In the genomic region with DNA sequence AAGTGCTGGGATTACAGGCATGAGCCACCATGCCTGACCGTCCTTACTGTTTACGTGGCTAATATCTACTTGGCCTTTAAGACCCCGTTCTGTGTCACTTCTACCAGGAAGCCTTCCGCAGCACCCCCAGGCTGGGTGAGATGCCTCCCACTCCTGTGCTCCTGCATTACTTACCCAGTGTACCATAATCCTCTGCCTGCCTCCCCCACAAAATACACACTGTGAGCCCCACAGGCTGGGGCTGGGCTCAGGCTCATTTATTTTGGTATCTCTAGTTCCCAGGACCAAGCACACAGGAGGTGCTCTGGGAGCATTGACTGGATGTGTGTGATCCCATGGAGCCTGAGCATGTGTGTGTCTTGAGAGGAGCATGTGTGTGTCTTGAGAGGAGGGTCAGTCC, we compare ENCODE assay signal across 26 cellular contexts. TPM values are rescaled to one million over a fixed set of nuclear protein-coding genes. Genes with fewer than 3 reads are reported as not detected.
"Had no signal": no experiment of that assay in that cellular context is flagged by ENCODE, and none has a peak within 500 bp of the region (broad histone marks: within the 10 kb centered on the region; RNA-seq: fewer than 3 reads in every experiment).

No MANE protein-coding gene starts in this region.

- H3K4me3 ChIP-seq: colonic mucosa, SJSA1, spleen, thoracic aorta had no signal

- H3K4me1 ChIP-seq: colonic mucosa had no signal

- ATAC-seq: activated CD4-positive, alpha-beta T cell treated with anti-CD3 and anti-CD28 coated beads for 36 hours; activated T-cell treated with anti-CD3 and anti-CD28 coated beads, Interleukin-2, amount 50 U/mL, for 4 hours; naive thymus-derived CD4-positive, alpha-beta T cell; WTC11 had no signal

- H3K9me3 ChIP-seq: colonic mucosa, SJSA1, spleen, thoracic aorta had no signal

- H3K9me3 Mint-ChIP-seq: activated naive CD4-positive, alpha-beta T cell treated with anti-CD3 and anti-CD28 coated beads, Interleukin-2, amount 10 ng/mL, durations not matched to agents 7 days and 5 days; activated T-cell treated with anti-CD3 and anti-CD28 coated beads, Interleukin-2, amount 50 U/mL, for 4 hours; central memory CD8-positive, alpha-beta T cell; endodermal cell; immature natural killer cell; naive thymus-derived CD4-positive, alpha-beta T cell; type B pancreatic cell; WTC11 had no signal

- H3K27me3 ChIP-seq: colonic mucosa, SJSA1 had no signal

- H3K36me3 Mint-ChIP-seq: activated naive CD4-positive, alpha-beta T cell treated with anti-CD3 and anti-CD28 coated beads, Interleukin-2, amount 10 ng/mL, durations not matched to agents 7 days and 5 days; immature natural killer cell; naive thymus-derived CD4-positive, alpha-beta T cell; type B pancreatic cell; WTC11 had no signal

- H3K36me3 ChIP-seq: colonic mucosa, spleen, thoracic aorta had no signal

- H3K27ac Mint-ChIP-seq: activated CD4-positive, alpha-beta T cell treated with anti-CD3 and anti-CD28 coated beads for 36 hours; activated naive CD4-positive, alpha-beta T cell treated with anti-CD3 and anti-CD28 coated beads, Interleukin-2, amount 10 ng/mL, durations not matched to agents 7 days and 5 days; endodermal cell; immature natural killer cell; progenitor cell of endocrine pancreas; type B pancreatic cell; WTC11 had no signal

- H3K27me3 Mint-ChIP-seq: activated CD4-positive, alpha-beta T cell treated with anti-CD3 and anti-CD28 coated beads for 36 hours; activated naive CD4-positive, alpha-beta T cell treated with anti-CD3 and anti-CD28 coated beads, Interleukin-2, amount 10 ng/mL, durations not matched to agents 7 days and 5 days; progenitor cell of endocrine pancreas; type B pancreatic cell had no signal

- H3K4me3 Mint-ChIP-seq: activated CD4-positive, alpha-beta T cell treated with anti-CD3 and anti-CD28 coated beads for 36 hours; activated naive CD4-positive, alpha-beta T cell treated with anti-CD3 and anti-CD28 coated beads, Interleukin-2, amount 10 ng/mL, durations not matched to agents 7 days and 5 days; activated T-cell treated with anti-CD3 and anti-CD28 coated beads, Interleukin-2, amount 50 U/mL, for 4 hours; central memory CD8-positive, alpha-beta T cell; endodermal cell; immature natural killer cell; naive thymus-derived CD4-positive, alpha-beta T cell; type B pancreatic cell; WTC11 had no signal

- H3K4me1 Mint-ChIP-seq: activated CD4-positive, alpha-beta T cell treated with anti-CD3 and anti-CD28 coated beads for 36 hours; activated naive CD4-positive, alpha-beta T cell treated with anti-CD3 and anti-CD28 coated beads, Interleukin-2, amount 10 ng/mL, durations not matched to agents 7 days and 5 days; central memory CD8-positive, alpha-beta T cell; immature natural killer cell; naive thymus-derived CD4-positive, alpha-beta T cell had no signal

- H3K27ac ChIP-seq: colonic mucosa, epithelial cell of prostate, SJSA1, spleen, thoracic aorta had no signal

- DNase-seq: activated CD4-positive, alpha-beta T cell treated with anti-CD3 and anti-CD28 coated beads for 36 hours; activated CD4-positive, alpha-beta T cell treated with anti-CD3 and anti-CD28 coated beads, Interleukin-2, amount 50 U/mL, for 48 hours; activated CD8-positive, alpha-beta memory T cell treated with anti-CD3 and anti-CD28 coated beads, Interleukin-2, amount 50 U/mL, for 48 hours; activated naive CD4-positive, alpha-beta T cell treated with anti-CD3 and anti-CD28 coated beads, Interleukin-2, amount 10 ng/mL, durations not matched to agents 7 days and 5 days; activated T-cell treated with anti-CD3 and anti-CD28 coated beads, Interleukin-2, amount 50 U/mL, for 4 hours; colonic mucosa; endodermal cell; immature natural killer cell; mesendoderm; naive thymus-derived CD4-positive, alpha-beta T cell; retina; spleen; stimulated activated CD4-positive, alpha-beta T cell treated with anti-CD3 and anti-CD28 coated beads, Interleukin-4, amount 100 ng/mL, for 1 hour; stimulated activated naive CD4-positive, alpha-beta T cell; T1000 had no signal

RNA-seq across cellular contexts. Expression of gene MRAS, which starts 14.9 kb away (rescaled TPM):
- total RNA-seq: activated CD8-positive, alpha-beta memory T cell treated with anti-CD3 and anti-CD28 coated beads for 36 hours; T-helper 1 cell treated with Interleukin-12 subunit alpha and Interleukin-12 subunit beta and Interleukin-4 antibody, amounts not matched to agents 30 ng/mL and 1 ng/mL, for 36 hours had no signal
- polyA plus RNA-seq: immature natural killer cell; naive thymus-derived CD4-positive, alpha-beta T cell had no signal

RNA-seq across cellular contexts. Expression of gene NME9, which starts 33.7 kb away (rescaled TPM):
- total RNA-seq: activated CD8-positive, alpha-beta memory T cell treated with anti-CD3 and anti-CD28 coated beads for 36 hours; activated T-cell treated with anti-CD3 and anti-CD28 coated beads, Interleukin-2, amount 50 U/mL, for 4 hours; colonic mucosa; kidney epithelial cell; osteoblast; T-helper 1 cell treated with Interleukin-12 subunit alpha and Interleukin-12 subunit beta and Interleukin-4 antibody, amounts not matched to agents 30 ng/mL and 1 ng/mL, for 36 hours; thoracic aorta; WTC11 had no signal
